Comparison of ENCODE assay signal across 30 cellular contexts in genomic region chr19:38413416-38413815, GRCh38. TPM values are rescaled to one million over a fixed set of nuclear protein-coding genes. Genes with fewer than 3 reads are reported as not detected.
"Had no signal": no experiment of that assay in that cellular context is flagged by ENCODE, and none has a peak within 500 bp of the region (broad histone marks: within the 10 kb centered on the region; RNA-seq: fewer than 3 reads in every experiment).

No MANE protein-coding gene starts in this region.

- H3K36me3 Mint-ChIP-seq: natural killer cell treated with Interleukin-12 subunit alpha and Interleukin-12 subunit beta and Interleukin-15 and Interleukin-18, amount 100 ng/mL, for 72 hours; neural progenitor cell had no signal

- H3K27ac Mint-ChIP-seq: natural killer cell treated with Interleukin-12 subunit alpha and Interleukin-12 subunit beta and Interleukin-15 and Interleukin-18, amount 100 ng/mL, for 72 hours; neural progenitor cell; stimulated activated memory B cell treated with anti-CD40 and anti-IgM and Interleukin-4, amounts not matched to agents 10 μg/mL and 1 μg/mL and 100 μg/mL, for 72 hours; stimulated activated naive CD8-positive, alpha-beta T cell treated with anti-CD3 and anti-CD28 coated beads, Interleukin-15, Interleukin-2, amounts not matched to agents 100 ng/mL and 50 ng/mL, for 24 hours had no signal

- H3K4me1 ChIP-seq: neural progenitor cell had no signal

- H3K4me2 ChIP-seq: neural progenitor cell had no signal

- H3K9ac ChIP-seq: neural progenitor cell had no signal

- H3K27me3 ChIP-seq: spleen, upper lobe of right lung, vagina had no signal

- FAIRE-seq: endometrium, frontal cortex had no signal

- H2AFZ ChIP-seq: neural progenitor cell had no signal

- H3K27ac ChIP-seq: heart left ventricle, neural progenitor cell, psoas muscle, spleen, tibial nerve, upper lobe of right lung, vagina had no signal

- H3K27me3 Mint-ChIP-seq: natural killer cell treated with Interleukin-12 subunit alpha and Interleukin-12 subunit beta and Interleukin-15 and Interleukin-18, amount 100 ng/mL, for 72 hours; stimulated activated memory B cell treated with anti-CD40 and anti-IgM and Interleukin-4, amounts not matched to agents 10 μg/mL and 1 μg/mL and 100 μg/mL, for 72 hours; stimulated activated naive CD8-positive, alpha-beta T cell treated with anti-CD3 and anti-CD28 coated beads, Interleukin-15, Interleukin-2, amounts not matched to agents 100 ng/mL and 50 ng/mL, for 24 hours had no signal

- H3K4me3 Mint-ChIP-seq: natural killer cell treated with Interleukin-12 subunit alpha and Interleukin-12 subunit beta and Interleukin-15 and Interleukin-18, amount 100 ng/mL, for 72 hours; neural progenitor cell; stimulated activated memory B cell treated with anti-CD40 and anti-IgM and Interleukin-4, amounts not matched to agents 10 μg/mL and 1 μg/mL and 100 μg/mL, for 72 hours; stimulated activated naive CD8-positive, alpha-beta T cell treated with anti-CD3 and anti-CD28 coated beads, Interleukin-15, Interleukin-2, amounts not matched to agents 100 ng/mL and 50 ng/mL, for 24 hours had no signal

- H3K9me3 ChIP-seq: heart left ventricle, psoas muscle, spleen, tibial nerve, upper lobe of right lung, vagina had no signal

- H3K4me3 ChIP-seq: heart left ventricle, lung, neural progenitor cell, psoas muscle, spleen, tibial nerve, upper lobe of right lung, vagina had no signal

- DNase-seq: effector memory CD4-positive, alpha-beta T cell; heart left ventricle; hippocampal formation; left colon; left ventricle myocardium superior; mesenchymal stem cell; midbrain; psoas muscle; retina; spleen; stimulated activated CD4-positive, alpha-beta T cell treated with anti-CD3 and anti-CD28 coated beads, Interleukin-15, amount 100 ng/mL, for 24 hours; stimulated activated CD4-positive, alpha-beta T cell treated with anti-CD3 and anti-CD28 coated beads, Interleukin-1b, Interleukin-23, amount 100 ng/mL, for 48 hours; stimulated activated CD4-positive, alpha-beta T cell treated with anti-CD3 and anti-CD28 coated beads, Interleukin-4, amount 100 ng/mL, for 24 hours; upper lobe of right lung had no signal

- H3K9me3 Mint-ChIP-seq: natural killer cell treated with Interleukin-12 subunit alpha and Interleukin-12 subunit beta and Interleukin-15 and Interleukin-18, amount 100 ng/mL, for 72 hours; neural progenitor cell; stimulated activated memory B cell treated with anti-CD40 and anti-IgM and Interleukin-4, amounts not matched to agents 10 μg/mL and 1 μg/mL and 100 μg/mL, for 72 hours; stimulated activated naive CD8-positive, alpha-beta T cell treated with anti-CD3 and anti-CD28 coated beads, Interleukin-15, Interleukin-2, amounts not matched to agents 100 ng/mL and 50 ng/mL, for 24 hours had no signal

- H3K36me3 ChIP-seq: neural progenitor cell, upper lobe of right lung, vagina had no signal

- ATAC-seq: esophagus mucosa; heart left ventricle; left colon; left ventricle myocardium superior; natural killer cell treated with Interleukin-12 subunit alpha and Interleukin-12 subunit beta and Interleukin-15 and Interleukin-18, amount 100 ng/mL, for 72 hours; psoas muscle; sciatic nerve; stimulated activated memory B cell treated with anti-CD40 and anti-IgM and Interleukin-4, amounts not matched to agents 10 μg/mL and 1 μg/mL and 100 μg/mL, for 72 hours; upper lobe of right lung had no signal

RNA-seq across cellular contexts. Expression of gene RASGRP4, which starts 12.6 kb away (rescaled TPM):
- total RNA-seq: fibroblast of lung, glomerular endothelial cell, kidney epithelial cell had no signal
- polyA plus RNA-seq: fibroblast of lung had no signal

RNA-seq across cellular contexts. Expression of gene SPRED3, which starts 24.9 kb away (rescaled TPM):
- total RNA-seq: skeletal muscle tissue had no signal

RNA-seq across cellular contexts. Expression of gene GGN, which starts 25.6 kb away (rescaled TPM):
- total RNA-seq: esophagus mucosa, omental fat pad, skeletal muscle tissue, spleen, tibial nerve, upper lobe of right lung, vagina had no signal
